In genomic region chr9:93808115-93809029, GRCh38 we compare ENCODE assay signal across 13 cellular contexts.
"Had no signal": no experiment of that assay in that cellular context is flagged by ENCODE, and none has a peak within 500 bp of the region (broad histone marks: within the 10 kb centered on the region; RNA-seq: fewer than 3 reads in every experiment).

No MANE protein-coding gene starts in this region.

- H3K4me3 ChIP-seq: adrenal gland, cardiac muscle cell, tibial nerve had no signal

- DNase-seq: activated CD8-positive, alpha-beta T cell treated with anti-CD3 and anti-CD28 coated beads for 36 hours; activated naive CD4-positive, alpha-beta T cell treated with anti-CD3 and anti-CD28 coated beads for 36 hours; adrenal gland; erythroblast; islet precursor cell; mammary epithelial cell; naive B cell; stimulated activated CD4-positive, alpha-beta T cell treated with anti-CD3 and anti-CD28 coated beads, Interleukin-2, amount 100 ng/mL, for 48 hours had no signal

- H3K36me3 Mint-ChIP-seq: stimulated activated memory B cell treated with anti-CD40 and anti-IgM and Interleukin-4, amounts not matched to agents 10 μg/mL and 1 μg/mL and 100 μg/mL, for 72 hours had no signal

- ATAC-seq: activated CD8-positive, alpha-beta T cell treated with anti-CD3 and anti-CD28 coated beads for 36 hours; stimulated activated memory B cell treated with anti-CD40 and anti-IgM and Interleukin-4, amounts not matched to agents 10 μg/mL and 1 μg/mL and 100 μg/mL, for 72 hours had no signal

- H3K4me1 Mint-ChIP-seq: naive B cell; stimulated activated memory B cell treated with anti-CD40 and anti-IgM and Interleukin-4, amounts not matched to agents 10 μg/mL and 1 μg/mL and 100 μg/mL, for 72 hours had no signal

- H3K27ac Mint-ChIP-seq: activated CD8-positive, alpha-beta T cell treated with anti-CD3 and anti-CD28 coated beads for 36 hours; activated naive CD4-positive, alpha-beta T cell treated with anti-CD3 and anti-CD28 coated beads for 36 hours; activated T-helper 1 cell treated with anti-CD3 and anti-CD28 coated beads, Interleukin-12 subunit alpha, Interleukin-12 subunit beta, Interleukin-2, Interleukin-4 antibody, amounts not matched to agents 30 ng/mL and 10 ng/mL and 1 ng/mL, durations not matched to agents 14 hours and 24 hours and 36 hours; naive B cell; stimulated activated memory B cell treated with anti-CD40 and anti-IgM and Interleukin-4, amounts not matched to agents 10 μg/mL and 1 μg/mL and 100 μg/mL, for 72 hours had no signal

- H3K4me3 Mint-ChIP-seq: activated CD8-positive, alpha-beta T cell treated with anti-CD3 and anti-CD28 coated beads for 36 hours; activated naive CD4-positive, alpha-beta T cell treated with anti-CD3 and anti-CD28 coated beads for 36 hours; activated T-helper 1 cell treated with anti-CD3 and anti-CD28 coated beads, Interleukin-12 subunit alpha, Interleukin-12 subunit beta, Interleukin-2, Interleukin-4 antibody, amounts not matched to agents 30 ng/mL and 10 ng/mL and 1 ng/mL, durations not matched to agents 14 hours and 24 hours and 36 hours; naive B cell; stimulated activated memory B cell treated with anti-CD40 and anti-IgM and Interleukin-4, amounts not matched to agents 10 μg/mL and 1 μg/mL and 100 μg/mL, for 72 hours had no signal

- H3K9me3 ChIP-seq: adrenal gland, neutrophil had no signal

- H3K36me3 ChIP-seq: adrenal gland, cardiac muscle cell, neutrophil, tibial nerve had no signal

- H3K4me1 ChIP-seq: adrenal gland, tibial nerve had no signal

- H3K27ac ChIP-seq: adrenal gland, cardiac muscle cell, neutrophil, tibial nerve had no signal
